Comparison of ENCODE assay signal across 30 cellular contexts in genomic region chr18:26526128-26526965, GRCh38. TPM values are rescaled to one million over a fixed set of nuclear protein-coding genes. Genes with fewer than 3 reads are reported as not detected.
A peak's percentile ranks its signal among the peaks of the same experiment; 100 is the strongest.
DNase-seq lines count a peak whose midpoint lies in the region; ATAC-seq and TF ChIP-seq lines count a peak whose summit lies in the region.
"Had no signal": no experiment of that assay in that cellular context is flagged by ENCODE, and none has a peak within 500 bp of the region (broad histone marks: within the 10 kb centered on the region; RNA-seq: fewer than 3 reads in every experiment).

No MANE protein-coding gene starts in this region.

- peak overlapping the region; percentile 20 to 22 for H3K27ac ChIP-seq in right atrium auricular region
- H3K27ac ChIP-seq: 22Rv1, colonic mucosa, gastroesophageal sphincter, lower lobe of right lung, neutrophil had no signal

- H3K4me1 Mint-ChIP-seq in central memory CD8-positive, alpha-beta T cell, result peaks cover 6% of the 10 kb centered on the region
- peaks cover 56% of the 10 kb centered on the region for H3K4me1 Mint-ChIP-seq in type B pancreatic cell (ENCODE audit: unreplicated experiment)
- H3K4me1 Mint-ChIP-seq in activated T-helper 1 cell treated with anti-CD3 and anti-CD28 coated beads, Interleukin-12 subunit alpha, Interleukin-12 subunit beta, Interleukin-2, Interleukin-4 antibody, amounts not matched to agents 30 ng/mL and 10 ng/mL and 1 ng/mL, durations not matched to agents 14 hours and 24 hours and 36 hours (ENCODE audit: low read depth), result no peaks in the 10 kb centered on the region
- H3K4me1 Mint-ChIP-seq: activated naive CD8-positive, alpha-beta T cell treated with anti-CD3 and anti-CD28 coated beads, Interleukin-2, amount 50 U/mL, for 24 hours; stimulated activated effector memory CD8-positive, alpha-beta T cell treated with anti-CD3 and anti-CD28 coated beads, Interleukin-12 subunit alpha, Interleukin-12 subunit beta, amount 100 ng/mL, for 72 hours; T-cell had no signal

- TF ChIP-seq CTCF in right atrium auricular region (IDR thresholded peaks at IDR 0.05), result no peak
- TF ChIP-seq CTCF in type B pancreatic cell (conservative IDR thresholded peaks at IDR 0.05), result no peak

- intact Hi-C loops in Right ventricle myocardium inferior (cut with DNase I), result no loop called here
- intact Hi-C loops in activated T-helper 1 cell treated with anti-CD3 and anti-CD28 coated beads, Interleukin-12 subunit alpha, Interleukin-12 subunit beta, Interleukin-2, Interleukin-4 antibody, amounts not matched to agents 30 ng/mL and 10 ng/mL and 1 ng/mL, durations not matched to agents 14 hours and 24 hours and 36 hours (cut with micrococcal nuclease), result no loop called here

- DNase-seq in right atrium auricular region (ENCODE audit: low spot score) (peak; percentile 9), Right ventricle myocardium inferior (ENCODE audit: missing footprints) (no peak), iPS-NIHi11 (ENCODE audit: low spot score) (peak; percentile 44), type B pancreatic cell (ENCODE audit: extremely low spot score, unreplicated experiment) (no peak), HK-2 (ENCODE audit: unreplicated experiment) (no peak)
- no peak for DNase-seq in central memory CD8-positive, alpha-beta T cell (ENCODE audit: low spot score in 2 of 2)
- DNase-seq in activated naive CD4-positive, alpha-beta T cell (lab: John Stamatoyannopoulos, UW), result no peak
- DNase-seq in activated T-helper 1 cell treated with anti-CD3 and anti-CD28 coated beads, Interleukin-12 subunit alpha, Interleukin-12 subunit beta, Interleukin-2, Interleukin-4 antibody, amounts not matched to agents 30 ng/mL and 10 ng/mL and 1 ng/mL, durations not matched to agents 14 hours and 24 hours and 36 hours (ENCODE audit: low spot score), result no peak
- DNase-seq: activated CD4-positive, alpha-beta T cell treated with anti-CD3 and anti-CD28 coated beads for 1 hour; activated CD8-positive, alpha-beta T cell treated with anti-CD3 and anti-CD28 coated beads, Interleukin-2, amount 10 ng/mL, durations not matched to agents 7 days and 5 days; activated effector memory CD4-positive, alpha-beta T cell treated with anti-CD3 and anti-CD28 coated beads, Interleukin-2, amount 50 U/mL, for 16 hours; activated naive CD8-positive, alpha-beta T cell treated with anti-CD3 and anti-CD28 coated beads, Interleukin-2, amount 50 U/mL, for 24 hours; activated T-cell treated with anti-CD3 and anti-CD28 coated beads for 4 hours; colonic mucosa; DMS53; GF-D8; hypothalamus; kidney; lower lobe of right lung; MG63; NCI-H1436 treated with DMSO at 0.1 percent for 48 hours; NCI-H510A; SIG-M5; small intestine; substantia nigra; T-cell had no signal

- no peaks in the 10 kb centered on the region for H3K27me3 ChIP-seq in right atrium auricular region
- H3K27me3 ChIP-seq: colonic mucosa, gastroesophageal sphincter, MG63, neutrophil had no signal

- no peak overlapping the region for H3K4me3 ChIP-seq in right atrium auricular region
- H3K4me3 ChIP-seq: colonic mucosa, gastroesophageal sphincter, lower lobe of right lung, MG63 had no signal

- no peak for ATAC-seq in Right ventricle myocardium inferior
- ATAC-seq in central memory CD8-positive, alpha-beta T cell (replicated peaks; ENCODE audit: extremely low read depth, poor library complexity, severe bottlenecking), result no peak
- ATAC-seq: activated CD8-positive, alpha-beta T cell treated with anti-CD3 and anti-CD28 coated beads, Interleukin-2, amount 10 ng/mL, durations not matched to agents 7 days and 5 days; activated naive CD8-positive, alpha-beta T cell treated with anti-CD3 and anti-CD28 coated beads, Interleukin-2, amount 50 U/mL, for 24 hours; gastroesophageal sphincter; lower lobe of right lung; stimulated activated effector memory CD8-positive, alpha-beta T cell treated with anti-CD3 and anti-CD28 coated beads, Interleukin-12 subunit alpha, Interleukin-12 subunit beta, amount 100 ng/mL, for 72 hours; T-cell had no signal

- H3K36me3 Mint-ChIP-seq in central memory CD8-positive, alpha-beta T cell (ENCODE audit: insufficient read depth), result no peaks in the 10 kb centered on the region
- H3K36me3 Mint-ChIP-seq in type B pancreatic cell, result peaks cover 22% of the 10 kb centered on the region
- no peaks in the 10 kb centered on the region for H3K36me3 Mint-ChIP-seq in activated T-helper 1 cell treated with anti-CD3 and anti-CD28 coated beads, Interleukin-12 subunit alpha, Interleukin-12 subunit beta, Interleukin-2, Interleukin-4 antibody, amounts not matched to agents 30 ng/mL and 10 ng/mL and 1 ng/mL, durations not matched to agents 14 hours and 24 hours and 36 hours (ENCODE audit: low read depth)
- H3K36me3 Mint-ChIP-seq: stimulated activated effector memory CD8-positive, alpha-beta T cell treated with anti-CD3 and anti-CD28 coated beads, Interleukin-12 subunit alpha, Interleukin-12 subunit beta, amount 100 ng/mL, for 72 hours; T-cell had no signal

- H3K4me1 ChIP-seq in right atrium auricular region, result peaks cover 0 to 11% of the 10 kb centered on the region in 2 donors
- H3K4me1 ChIP-seq: colonic mucosa, lower lobe of right lung had no signal

- no peaks in the 10 kb centered on the region for H3K36me3 ChIP-seq in right atrium auricular region
- H3K36me3 ChIP-seq: colonic mucosa, gastroesophageal sphincter, lower lobe of right lung, MG63, neutrophil had no signal

- no peak overlapping the region for H3K4me3 Mint-ChIP-seq in central memory CD8-positive, alpha-beta T cell
- peak overlapping the region; percentile 61 for H3K4me3 Mint-ChIP-seq in type B pancreatic cell
- H3K4me3 Mint-ChIP-seq in activated T-helper 1 cell treated with anti-CD3 and anti-CD28 coated beads, Interleukin-12 subunit alpha, Interleukin-12 subunit beta, Interleukin-2, Interleukin-4 antibody, amounts not matched to agents 30 ng/mL and 10 ng/mL and 1 ng/mL, durations not matched to agents 14 hours and 24 hours and 36 hours, result no peak overlapping the region
- H3K4me3 Mint-ChIP-seq: activated CD8-positive, alpha-beta T cell treated with anti-CD3 and anti-CD28 coated beads, Interleukin-2, amount 10 ng/mL, durations not matched to agents 7 days and 5 days; activated naive CD8-positive, alpha-beta T cell treated with anti-CD3 and anti-CD28 coated beads, Interleukin-2, amount 50 U/mL, for 24 hours; stimulated activated effector memory CD8-positive, alpha-beta T cell treated with anti-CD3 and anti-CD28 coated beads, Interleukin-12 subunit alpha, Interleukin-12 subunit beta, amount 100 ng/mL, for 72 hours; T-cell had no signal

- H3K27ac Mint-ChIP-seq in central memory CD8-positive, alpha-beta T cell (ENCODE audit: low read depth), result peak overlapping the region; percentile 70
- H3K27ac Mint-ChIP-seq in type B pancreatic cell, result peak overlapping the region; percentile 26
- no peak overlapping the region for H3K27ac Mint-ChIP-seq in activated T-helper 1 cell treated with anti-CD3 and anti-CD28 coated beads, Interleukin-12 subunit alpha, Interleukin-12 subunit beta, Interleukin-2, Interleukin-4 antibody, amounts not matched to agents 30 ng/mL and 10 ng/mL and 1 ng/mL, durations not matched to agents 14 hours and 24 hours and 36 hours
- H3K27ac Mint-ChIP-seq: activated CD8-positive, alpha-beta T cell treated with anti-CD3 and anti-CD28 coated beads, Interleukin-2, amount 10 ng/mL, durations not matched to agents 7 days and 5 days; activated naive CD8-positive, alpha-beta T cell treated with anti-CD3 and anti-CD28 coated beads, Interleukin-2, amount 50 U/mL, for 24 hours; stimulated activated effector memory CD8-positive, alpha-beta T cell treated with anti-CD3 and anti-CD28 coated beads, Interleukin-12 subunit alpha, Interleukin-12 subunit beta, amount 100 ng/mL, for 72 hours; T-cell had no signal

- no peaks in the 10 kb centered on the region for H3K9me3 Mint-ChIP-seq in central memory CD8-positive, alpha-beta T cell
- no peaks in the 10 kb centered on the region for H3K9me3 Mint-ChIP-seq in type B pancreatic cell
- no peaks in the 10 kb centered on the region for H3K9me3 Mint-ChIP-seq in activated T-helper 1 cell treated with anti-CD3 and anti-CD28 coated beads, Interleukin-12 subunit alpha, Interleukin-12 subunit beta, Interleukin-2, Interleukin-4 antibody, amounts not matched to agents 30 ng/mL and 10 ng/mL and 1 ng/mL, durations not matched to agents 14 hours and 24 hours and 36 hours
- H3K9me3 Mint-ChIP-seq: activated naive CD8-positive, alpha-beta T cell treated with anti-CD3 and anti-CD28 coated beads, Interleukin-2, amount 50 U/mL, for 24 hours; stimulated activated effector memory CD8-positive, alpha-beta T cell treated with anti-CD3 and anti-CD28 coated beads, Interleukin-12 subunit alpha, Interleukin-12 subunit beta, amount 100 ng/mL, for 72 hours; T-cell had no signal

- no peaks in the 10 kb centered on the region for H3K9me3 ChIP-seq in right atrium auricular region
- H3K9me3 ChIP-seq: colonic mucosa, gastroesophageal sphincter, lower lobe of right lung, MG63, neutrophil had no signal

- no peaks in the 10 kb centered on the region for H3K27me3 Mint-ChIP-seq in central memory CD8-positive, alpha-beta T cell
- H3K27me3 Mint-ChIP-seq in type B pancreatic cell, result no peaks in the 10 kb centered on the region
- H3K27me3 Mint-ChIP-seq in activated T-helper 1 cell treated with anti-CD3 and anti-CD28 coated beads, Interleukin-12 subunit alpha, Interleukin-12 subunit beta, Interleukin-2, Interleukin-4 antibody, amounts not matched to agents 30 ng/mL and 10 ng/mL and 1 ng/mL, durations not matched to agents 14 hours and 24 hours and 36 hours (ENCODE audit: insufficient read depth), result peaks cover 2% of the 10 kb centered on the region
- H3K27me3 Mint-ChIP-seq: activated naive CD8-positive, alpha-beta T cell treated with anti-CD3 and anti-CD28 coated beads, Interleukin-2, amount 50 U/mL, for 24 hours had no signal

RNA-seq across cellular contexts. Expression of gene KCTD1, which starts 22.0 kb away (rescaled TPM):
- total RNA-seq in right atrium auricular region, result 10 to 100 TPM; 35.1 to 44.4 TPM
- total RNA-seq in Right ventricle myocardium inferior, result 15.4 TPM
- 83.8 and 163 TPM in 2 replicates for total RNA-seq in type B pancreatic cell (ENCODE audit: low replicate concordance)
- 5.3 and 5.5 TPM in 2 replicates for total RNA-seq in activated T-helper 1 cell treated with anti-CD3 and anti-CD28 coated beads, Interleukin-12 subunit alpha, Interleukin-12 subunit beta, Interleukin-2, Interleukin-4 antibody, amounts not matched to agents 30 ng/mL and 10 ng/mL and 1 ng/mL, durations not matched to agents 14 hours and 24 hours and 36 hours

Comparison
In these comparisons a context has a peak if more than half of its experiments do, and no peak if none do; other contexts are left out.
1. DNase-seq: peak in right atrium auricular region (single experiment) and iPS-NIHi11 (single experiment); none in Right ventricle myocardium inferior (single experiment), central memory CD8-positive, alpha-beta T cell (0 of 2), type B pancreatic cell (single experiment), activated naive CD4-positive, alpha-beta T cell (0 of 4), activated T-helper 1 cell treated with anti-CD3 and anti-CD28 coated beads, Interleukin-12 subunit alpha, Interleukin-12 subunit beta, Interleukin-2, Interleukin-4 antibody, amounts not matched to agents 30 ng/mL and 10 ng/mL and 1 ng/mL, durations not matched to agents 14 hours and 24 hours and 36 hours (single experiment) and HK-2 (single experiment).